24 cellular contexts compared by ENCODE assay signal in genomic region chr9:93217706-93218105, GRCh38. TPM values are rescaled to one million over a fixed set of nuclear protein-coding genes. Genes with fewer than 3 reads are reported as not detected.
A peak's percentile ranks its signal among the peaks of the same experiment; 100 is the strongest.
DNase-seq lines count a peak whose midpoint lies in the region; ATAC-seq, FAIRE-seq and TF ChIP-seq lines count a peak whose summit lies in the region.
"Had no signal": no experiment of that assay in that cellular context is flagged by ENCODE, and none has a peak within 500 bp of the region (broad histone marks: within the 10 kb centered on the region; RNA-seq: fewer than 3 reads in every experiment).

No MANE protein-coding gene starts in this region.

- H3K4ac ChIP-seq in H1 (replicated peaks; ENCODE audit: insufficient read length, low read depth, low read length): no peak overlapping the region

- CTCF ChIA-PET in H1 (lab: Charles Lee; ENCODE audit: partially characterized antibody): interaction anchor here (1.1 kb wide), 1 partner anchor 88 kb away, joined by 3 read pairs; no protein-coding TSS in a partner anchor

- H3K27ac ChIP-seq in H1 (ENCODE audit: low read depth, low read length): no peak overlapping the region; the same call in 1 of the 2 replicates
- H3K27ac ChIP-seq in pancreas: peak overlapping the region; percentile 36 to 78 (median 64)
- H3K27ac ChIP-seq in transverse colon: peak overlapping the region; percentile 77 to 84 (median 80)
- H3K27ac ChIP-seq: brain microvascular endothelial cell, left lung, neutrophil had no signal

- H2BK12ac ChIP-seq in H1 (ENCODE audit: low read depth, low read length): no peak overlapping the region

- DNase-seq in H1 (ENCODE audit: low read depth in 1 of 2, low spot score in 2 of 2) (no peak), left cardiac atrium (peak; percentile 11), pancreas (peak; percentile 59 to 87 (median 84)), transverse colon (peak; percentile 61), activated gamma-delta T cell treated with Interleukin-2 at 50 U/mL for 16 hours (no peak), NCI-H2171 (lab: John Stamatoyannopoulos, UW) (no peak)
- DNase-seq: activated CD4-positive, alpha-beta T cell treated with anti-CD3 and anti-CD28 coated beads, Interleukin-2, amount 50 U/mL, for 48 hours; activated naive CD4-positive, alpha-beta T cell treated with anti-CD3 and anti-CD28 coated beads for 36 hours; amniotic stem cell; brain microvascular endothelial cell; COR-L47; NCI-H146; NCI-H446 treated with DMSO at 0.1 percent for 48 hours; NCI-H82; SIG-M5; stimulated activated naive CD8-positive, alpha-beta T cell treated with anti-CD3 and anti-CD28 coated beads, Interleukin-15, Interleukin-2, amounts not matched to agents 100 U/mL and 50 U/mL, for 24 hours had no signal

- WGBS in H1 (ENCODE audit: extremely low coverage in 1 of 2, insufficient coverage in 1 of 2, insufficient read length in 1 of 2, insufficient replicate concordance in 2 of 2, low coverage in 1 of 2, low lambda C conversion rate in 2 of 2, missing lambda C conversion rate in 1 of 2), 2 experiments: 86% methylated on average over 4 of the region's 5 CpGs; no CpG with 5 or more reads in 1 of the 2 experiments
- WGBS in pancreas, 2 donors: 24 to 29% methylated on average over 5 of the region's 5 CpGs
- WGBS in transverse colon (ENCODE audit: low coverage in 1 of 2), 2 donors: 23 to 57% methylated on average over 2 to 5 of the region's 5 CpGs

- H2BK120ac ChIP-seq in H1 (replicated peaks; ENCODE audit: low read depth, low read length): no peak overlapping the region

- POLR2A ChIA-PET in H1 (lab: Charles Lee; ENCODE audit: partially characterized antibody): no interaction called here

- no peak overlapping the region for H3K56ac ChIP-seq in H1 (replicated peaks; ENCODE audit: insufficient read length, low read depth, low read length)

- TF ChIP-seq CTCF in H1 (IDR thresholded peaks at IDR 0.05; ENCODE audit: control extremely low read depth in 1 of 3, insufficient read depth in 1 of 3, low read depth in 1 of 3, low read length in 3 of 3): no peak
- TF ChIP-seq CTCF in pancreas (IDR thresholded peaks at IDR 0.05): no peak
- no peak for TF ChIP-seq CTCF in transverse colon (IDR thresholded peaks at IDR 0.05)

- H4K91ac ChIP-seq in H1 (replicated peaks; ENCODE audit: insufficient read length, low read length): no peak overlapping the region

- no peak overlapping the region for H2BK20ac ChIP-seq in H1 (ENCODE audit: low read length)

- H4K5ac ChIP-seq in H1 (ENCODE audit: insufficient read length, low read depth, low read length): no peak overlapping the region

- H2AK5ac ChIP-seq in H1 (ENCODE audit: low read depth, low read length): no peak overlapping the region

- no peak for TF ChIP-seq POLR2A in H1 (IDR thresholded peaks at IDR 0.05; ENCODE audit: control extremely low read depth in 1 of 2, low read depth in 2 of 2, low read length in 2 of 2)
- TF ChIP-seq POLR2A in transverse colon (IDR thresholded peaks at IDR 0.05): no peak

- no peak overlapping the region for H3K9ac ChIP-seq in H1 (replicated peaks in 1 of 4; ENCODE audit: extremely low read depth in 1 of 4, low read depth in 3 of 4, low read length in 3 of 4)

- ATAC-seq in left cardiac atrium (no peak), pancreas (peak; percentile 84 to 94 (median 88)), GM21737 (IDR thresholded peaks at IDR 0.05; ENCODE audit: unreplicated experiment) (no peak)
- ATAC-seq: activated CD4-positive, CD25-positive, alpha-beta regulatory T cell treated with anti-CD3 and anti-CD28 coated beads, Interleukin-2, amount 50 U/mL, for 24 hours; left lung; stimulated activated naive CD8-positive, alpha-beta T cell treated with anti-CD3 and anti-CD28 coated beads, Interleukin-15, Interleukin-2, amounts not matched to agents 100 U/mL and 50 U/mL, for 24 hours had no signal

- H3K4me1 ChIP-seq in H1 (replicated peaks in 1 of 4; ENCODE audit: control insufficient read depth in 3 of 4, insufficient read depth in 4 of 4, low read length in 3 of 4): no peaks in the 10 kb centered on the region; a peak in 1 of 7 replicates
- H3K4me1 ChIP-seq in pancreas: peaks cover 18 to 31% (median 27%) of the 10 kb centered on the region in 3 donors
- H3K4me1 ChIP-seq in transverse colon: peaks cover 12 to 36% (median 29%) of the 10 kb centered on the region in 4 donors
- H3K4me1 ChIP-seq: left lung had no signal

- no peak for TF ChIP-seq EP300 in H1 (IDR thresholded peaks at IDR 0.05; ENCODE audit: borderline replicate concordance in 1 of 2, low read depth in 2 of 2, low read length in 2 of 2)
- TF ChIP-seq EP300 in transverse colon (IDR thresholded peaks at IDR 0.05; ENCODE audit: low read depth): no peak

- H3K27me3 ChIP-seq in H1 (replicated peaks in 1 of 4; ENCODE audit: control insufficient read depth in 3 of 4, extremely low read depth in 1 of 4, insufficient read depth in 3 of 4, low read length in 3 of 4) (no peaks in the 10 kb centered on the region), pancreas (no peaks in the 10 kb centered on the region), transverse colon (no peaks in the 10 kb centered on the region)
- H3K27me3 ChIP-seq: brain microvascular endothelial cell, left lung, Peyer's patch had no signal

- H4K20me1 ChIP-seq in H1 (replicated peaks in 1 of 2; ENCODE audit: control insufficient read depth in 1 of 2, insufficient read depth in 2 of 2, low read length in 2 of 2): peaks cover 0 to 10% of the 10 kb centered on the region in 2 experiments

- in situ Hi-C loops in transverse colon (cut with MboI; ENCODE audit: low pct_ligation_motif_present in 1 of 4, low pct_unique_long_range_greater_than_20kb in 1 of 4, low sequenced_read_pairs in 3 of 4): no loop called here

- H3K23me2 ChIP-seq in H1 (ENCODE audit: low read depth, low read length): no peaks in the 10 kb centered on the region

- H3K14ac ChIP-seq in H1 (ENCODE audit: insufficient read length): no peak overlapping the region

- FAIRE-seq in H1 (lab: Jason Lieb, UNC) (no peak), pancreas (lab: Jason Lieb, UNC) (no peak)

- H3K36me3 ChIP-seq in H1 (ENCODE audit: control insufficient read depth in 2 of 4, insufficient read depth in 4 of 4, low read length in 3 of 4): no peaks in the 10 kb centered on the region
- no peaks in the 10 kb centered on the region for H3K36me3 ChIP-seq in pancreas
- no peaks in the 10 kb centered on the region for H3K36me3 ChIP-seq in transverse colon
- H3K36me3 ChIP-seq: brain microvascular endothelial cell, left lung, neutrophil, Peyer's patch had no signal

- peak overlapping the region; percentile 65; the same call in 1 of the 2 replicates for H4K8ac ChIP-seq in H1 (ENCODE audit: extremely low read depth, insufficient read depth, low read length)

- H3K9me3 ChIP-seq in H1 (ENCODE audit: insufficient read depth in 2 of 2, low read depth in 1 of 2, low read length in 1 of 2) (peaks cover 0 to 4% of the 10 kb centered on the region in 2 experiments; a peak in 1 of 4 replicates), pancreas (no peaks in the 10 kb centered on the region), transverse colon (no peaks in the 10 kb centered on the region)
- H3K9me3 ChIP-seq: neutrophil, Peyer's patch had no signal

- no peak overlapping the region for H2AFZ ChIP-seq in H1 (ENCODE audit: low read length)

- peaks cover 0 to 20% of the 10 kb centered on the region in 2 experiments; a peak in 1 of 4 replicates for H3K79me2 ChIP-seq in H1 (ENCODE audit: control insufficient read depth in 1 of 2, insufficient read depth in 2 of 2, low read length in 2 of 2)

- no peak overlapping the region for H3K18ac ChIP-seq in H1 (ENCODE audit: extremely low read depth, low read length)

- intact Hi-C loops in left cardiac atrium (cut with DNase I) (no loop called here), pancreas (cut with DNase I) (loop anchor here in 1 of 3 donors (10.0 kb wide), 1 partner anchor 47 kb away; no protein-coding TSS in a partner anchor), transverse colon (cut with DNase I; ENCODE audit: low total_unique reads) (no loop called here)

- H2BK15ac ChIP-seq in H1 (ENCODE audit: low read length): no peak overlapping the region

- H3K23ac ChIP-seq in H1 (ENCODE audit: insufficient read length): no peak overlapping the region

- no peak overlapping the region for H3K4me2 ChIP-seq in H1 (ENCODE audit: insufficient read depth in 1 of 2, low read depth in 2 of 2, low read length in 2 of 2)

- H3K4me3 ChIP-seq in H1 (ENCODE audit: extremely low read depth in 1 of 4, insufficient read depth in 2 of 4, low read depth in 3 of 4, low read length in 4 of 4): no peak overlapping the region
- H3K4me3 ChIP-seq in pancreas: no peak overlapping the region
- H3K4me3 ChIP-seq in transverse colon: no peak overlapping the region
- H3K4me3 ChIP-seq: left lung, Peyer's patch had no signal

- no peak overlapping the region; the same call in 1 of the 2 replicates for H2BK5ac ChIP-seq in H1 (ENCODE audit: low read depth, low read length)

- peaks cover 8% of the 10 kb centered on the region for H3K79me1 ChIP-seq in H1 (ENCODE audit: low read depth, low read length)

- TF ChIP-seq RAD21 in H1 (IDR thresholded peaks at IDR 0.05 in 1 of 2, conservative IDR thresholded peaks at IDR 0.05 in 1 of 2; ENCODE audit: low read depth in 2 of 2, low read length in 2 of 2): no peak

TF ChIP-seq in H1, 55 proteins besides CTCF, POLR2A, EP300 and RAD21 (continues in another document):
- no peak for TF ChIP-seq EZH2 (IDR thresholded peaks at IDR 0.05; ENCODE audit: low read depth, low read length, severe bottlenecking)
- no peak for TF ChIP-seq E2F6 (IDR thresholded peaks at IDR 0.05)
- TF ChIP-seq TAF7 (optimal IDR thresholded peaks at IDR 0.05; ENCODE audit: borderline replicate concordance, low read depth, low read length): no peak
- TF ChIP-seq CEBPB (IDR thresholded peaks at IDR 0.05; ENCODE audit: low read depth, low read length): no peak

RNA-seq across cellular contexts. Expression of gene WNK2, which starts 33.8 kb away (rescaled TPM):
- 87.2 and 89.2 TPM in 2 replicates for total RNA-seq in H1 (2021; fragmentation: NEBNext Ultra II Directional; extraction: Animal tissue kit (Norgen Biotek cat#: 25700))
- 12.0 and 20.6 TPM in 2 replicates for polyA plus RNA-seq in H1 (2011; rRNA removed)
- polyA plus RNA-seq in H1 (2011; cell fraction: cytosol; rRNA removed): 11.5 TPM
- 51.7 TPM for polyA plus RNA-seq in H1 (2011; cell fraction: nucleus; rRNA removed)
- polyA plus RNA-seq in H1 (2012, experiment 1 of 2): 69.6 to 91.7 TPM (median 76.7 TPM) in 4 replicates
- polyA plus RNA-seq in H1 (2012, experiment 2 of 2): 42.2 TPM
- 48.8 TPM for polyA plus RNA-seq in H1 (2013, experiment 1 of 2)
- polyA plus RNA-seq in H1 (2013, experiment 2 of 2): 43.7 TPM
- 22.2 and 25.3 TPM in 2 replicates for polyA minus RNA-seq in H1 (2011; rRNA and poly(A)+ RNA removed)
- polyA minus RNA-seq in H1 (2011; cell fraction: cytosol; rRNA and poly(A)+ RNA removed): 43.6 TPM
- 37.6 TPM for polyA minus RNA-seq in H1 (2011; cell fraction: nucleus; rRNA and poly(A)+ RNA removed)
- 100 to 1,000 TPM; 174 to 175 TPM for total RNA-seq in left cardiac atrium
- total RNA-seq in pancreas: 100 to 1,000 TPM in 1 of 6 donors, 10 to 100 TPM in 5; 53.5 to 114 (median 89.4) TPM
- 100 to 1,000 TPM in 1 of 2 donors, 10 to 100 TPM in 1; 77.4 to 121 TPM for polyA plus RNA-seq in pancreas
- total RNA-seq in transverse colon: 100 to 1,000 TPM; 133 to 618 (median 157) TPM
- total RNA-seq: pulmonary artery endothelial cell had no signal
- polyA plus RNA-seq: AG04450, BJ had no signal

Comparison
In these comparisons a context has a peak if more than half of its experiments do, and no peak if none do; other contexts are left out.
1. DNase-seq: peak in left cardiac atrium (single experiment), pancreas (6 of 6) and transverse colon (single experiment); none in H1 (0 of 2), activated gamma-delta T cell treated with Interleukin-2 at 50 U/mL for 16 hours (single experiment) and NCI-H2171 (single experiment).
2. ATAC-seq: peak in pancreas (4 of 4); none in left cardiac atrium (0 of 2) and GM21737 (single experiment).